In genomic region chr18:58313491-58314032, GRCh38 we compare ENCODE assay signal across 11 cellular contexts.
DNase-seq lines count a peak whose midpoint lies in the region; ATAC-seq and TF ChIP-seq lines count a peak whose summit lies in the region.
"Had no signal": no experiment of that assay in that cellular context is flagged by ENCODE, and none has a peak within 500 bp of the region (broad histone marks: within the 10 kb centered on the region; RNA-seq: fewer than 3 reads in every experiment).

No MANE protein-coding gene starts in this region.

- TF ChIP-seq CTCF in CD14-positive monocyte (IDR thresholded peaks at IDR 0.05) = no peak
- TF ChIP-seq CTCF in brain microvascular endothelial cell (IDR thresholded peaks at IDR 0.05; ENCODE audit: low read depth, low read length, missing control alignments) = no peak
- TF ChIP-seq CTCF in lower lobe of right lung (IDR thresholded peaks at IDR 0.05) = no peak

- H3K36me3 Mint-ChIP-seq in CD14-positive monocyte = no peaks in the 10 kb centered on the region

- peak overlapping the region; percentile 68 to 95 (median 84) for H3K27ac Mint-ChIP-seq in CD14-positive monocyte
- H3K27ac Mint-ChIP-seq: dendritic cell treated with granulocyte-macrophage colony-stimulating factor and Interleukin-4, amounts not matched to agents 40 ng/mL and 50 ng/mL, for 4 days; T-helper 1 cell treated with Interleukin-12 subunit alpha and Interleukin-12 subunit beta and Interleukin-4 antibody, amounts not matched to agents 30 μg/mL and 1 μg/mL, for 36 hours had no signal

- no peaks in the 10 kb centered on the region for H3K9me3 ChIP-seq in lower lobe of right lung
- H3K9me3 ChIP-seq: BLaER1 had no signal

- intact Hi-C loops in CD14-positive monocyte (cut with micrococcal nuclease) (loop anchor here in 1 of 2 donors (10.0 kb wide), 1 partner anchor 89 kb away; no protein-coding TSS in a partner anchor), lower lobe of right lung (cut with DNase I) (no loop called here)

- no peaks in the 10 kb centered on the region for H3K36me3 ChIP-seq in brain microvascular endothelial cell (replicated peaks)
- no peaks in the 10 kb centered on the region for H3K36me3 ChIP-seq in lower lobe of right lung
- H3K36me3 ChIP-seq: BLaER1 had no signal

- H3K4me1 ChIP-seq in lower lobe of right lung = peaks cover 80% of the 10 kb centered on the region

- no peak overlapping the region for H3K4me3 Mint-ChIP-seq in CD14-positive monocyte
- H3K4me3 Mint-ChIP-seq: dendritic cell treated with granulocyte-macrophage colony-stimulating factor and Interleukin-4, amounts not matched to agents 40 ng/mL and 50 ng/mL, for 4 days; T-helper 1 cell treated with Interleukin-12 subunit alpha and Interleukin-12 subunit beta and Interleukin-4 antibody, amounts not matched to agents 30 μg/mL and 1 μg/mL, for 36 hours had no signal

- ATAC-seq in lower lobe of right lung (no peak), HG03565 (IDR thresholded peaks at IDR 0.05; ENCODE audit: unreplicated experiment) (no peak)

- DNase-seq in CD14-positive monocyte (ENCODE audit: low spot score) (no peak), NCI-H1105 treated with DMSO at 0.1 percent for 48 hours (lab: John Stamatoyannopoulos, UW) (peak; percentile 74), brain microvascular endothelial cell (no peak), lower lobe of right lung (peak; percentile 71), midbrain (lab: John Stamatoyannopoulos, UW) (no peak), SKM-1 (lab: John Stamatoyannopoulos, UW; ENCODE audit: unreplicated experiment) (no peak)
- DNase-seq in central memory CD4-positive, alpha-beta T cell = no peak

- no peak overlapping the region for H3K4me3 ChIP-seq in brain microvascular endothelial cell (ENCODE audit: low read depth, low read length)
- H3K4me3 ChIP-seq in lower lobe of right lung = no peak overlapping the region
- H3K4me3 ChIP-seq: BLaER1 had no signal

- in situ Hi-C loops in brain microvascular endothelial cell (cut with HindIII; ENCODE audit: low pct_ligation_motif_present, low sequenced_read_pairs) = no loop called here

- peaks cover 33% of the 10 kb centered on the region for H3K4me1 Mint-ChIP-seq in CD14-positive monocyte

- no peaks in the 10 kb centered on the region for H3K27me3 ChIP-seq in brain microvascular endothelial cell (replicated peaks)
- no peaks in the 10 kb centered on the region for H3K27me3 ChIP-seq in lower lobe of right lung (ENCODE audit: low read depth)
- H3K27me3 ChIP-seq: BLaER1 had no signal

- H3K27me3 Mint-ChIP-seq in CD14-positive monocyte (ENCODE audit: low read depth in 3 of 3) = peaks cover 0 to 3% (median 1%) of the 10 kb centered on the region in 3 donors

- H3K27ac ChIP-seq in brain microvascular endothelial cell = peak overlapping the region; percentile 68
- H3K27ac ChIP-seq in lower lobe of right lung = peak overlapping the region; percentile 60
- H3K27ac ChIP-seq: BLaER1 had no signal

- H3K9me3 Mint-ChIP-seq in CD14-positive monocyte = peaks cover 0 to 2% (median 0%) of the 10 kb centered on the region in 7 donors
- H3K9me3 Mint-ChIP-seq: dendritic cell treated with granulocyte-macrophage colony-stimulating factor and Interleukin-4, amounts not matched to agents 40 ng/mL and 50 ng/mL, for 4 days; T-helper 1 cell treated with Interleukin-12 subunit alpha and Interleukin-12 subunit beta and Interleukin-4 antibody, amounts not matched to agents 30 μg/mL and 1 μg/mL, for 36 hours had no signal

Comparison
In these comparisons a context has a peak if more than half of its experiments do, and no peak if none do; other contexts are left out.
1. DNase-seq: peak in NCI-H1105 treated with DMSO at 0.1 percent for 48 hours (single experiment) and lower lobe of right lung (single experiment); none in CD14-positive monocyte (single experiment), brain microvascular endothelial cell (single experiment), central memory CD4-positive, alpha-beta T cell (single experiment), midbrain (single experiment) and SKM-1 (single experiment).